7 cellular contexts compared by ENCODE assay signal in genomic region chr9:39483880-39484279, GRCh38.
ATAC-seq and TF ChIP-seq lines count a peak whose summit lies in the region.
"Not testable (repeated sequence)": the region's sequence is repeated elsewhere in the genome, so short reads cannot be mapped to it uniquely, and the experiment has no call there.

No MANE protein-coding gene starts in this region.

- ATAC-seq in GM18505 (IDR thresholded peaks at IDR 0.05; ENCODE audit: unreplicated experiment) (peak; percentile 28), GM19023 (IDR thresholded peaks at IDR 0.05; ENCODE audit: unreplicated experiment) (peak; percentile 30), GM19467 (IDR thresholded peaks at IDR 0.05; ENCODE audit: unreplicated experiment) (peak; percentile 9), GM21723 (IDR thresholded peaks at IDR 0.05; ENCODE audit: unreplicated experiment) (peak; percentile 25), HG02870 (IDR thresholded peaks at IDR 0.05; ENCODE audit: unreplicated experiment) (peak; percentile 38), HG03135 (IDR thresholded peaks at IDR 0.05; ENCODE audit: unreplicated experiment) (peak; percentile 19), HG03520 (IDR thresholded peaks at IDR 0.05; ENCODE audit: unreplicated experiment) (peak; percentile 11)

- TF ChIP-seq POLR2A in GM18505 (IDR thresholded peaks at IDR 0.05; ENCODE audit: borderline replicate concordance, extremely low read depth, insufficient read depth, insufficient read length): not testable (repeated sequence)

Comparison
In these comparisons a context has a peak if more than half of its experiments do, and no peak if none do; other contexts are left out.
1. Peak in every context shown above with its lines: ATAC-seq.